12 cellular contexts compared by ENCODE assay signal in genomic region chr1:243312962-243313634, GRCh38. TPM values are rescaled to one million over a fixed set of nuclear protein-coding genes. Genes with fewer than 3 reads are reported as not detected.
DNase-seq lines count a peak whose midpoint lies in the region; ATAC-seq and TF ChIP-seq lines count a peak whose summit lies in the region.
"Had no signal": no experiment of that assay in that cellular context is flagged by ENCODE, and none has a peak within 500 bp of the region (broad histone marks: within the 10 kb centered on the region; RNA-seq: fewer than 3 reads in every experiment).

No MANE protein-coding gene starts in this region.

- TF ChIP-seq RAD21 in SK-N-SH (IDR thresholded peaks at IDR 0.05; ENCODE audit: low read length) = no peak

- intact Hi-C loops in sciatic nerve (cut with DNase I) = no loop called here

- H3K9me2 ChIP-seq in SK-N-SH = no peaks in the 10 kb centered on the region

- H3K4me3 ChIP-seq in SK-N-MC (no peak overlapping the region), endodermal cell (ENCODE audit: low read length) (no peak overlapping the region), SK-N-SH (ENCODE audit: low read depth in 2 of 2, low read length in 1 of 2) (no peak overlapping the region)
- H3K4me3 ChIP-seq: stomach had no signal

- H3K4me1 ChIP-seq in endodermal cell (ENCODE audit: control insufficient read depth, insufficient read depth, low read length) = peaks cover 5% of the 10 kb centered on the region
- H3K4me1 ChIP-seq in SK-N-SH (ENCODE audit: control insufficient read depth in 1 of 2, insufficient read depth in 2 of 2, low read depth in 1 of 2, low read length in 1 of 2) = peaks cover 0 to 3% of the 10 kb centered on the region in 2 experiments; a peak in 1 of 4 replicates

- peaks cover 7% of the 10 kb centered on the region for H3K36me3 Mint-ChIP-seq in endodermal cell (ENCODE audit: low read depth)
- peaks cover 6 to 63% (median 23%) of the 10 kb centered on the region in 3 donors for H3K36me3 Mint-ChIP-seq in naive thymus-derived CD8-positive, alpha-beta T cell

- H3K36me3 ChIP-seq in SK-N-MC (ENCODE audit: insufficient read depth, low read length) (peaks cover 9% of the 10 kb centered on the region), endodermal cell (ENCODE audit: control insufficient read depth, insufficient read depth, low read length) (no peaks in the 10 kb centered on the region), SK-N-SH (replicated peaks in 1 of 2; ENCODE audit: control insufficient read depth in 1 of 2, insufficient read depth in 2 of 2, low read length in 1 of 2) (peaks cover 35 to 55% of the 10 kb centered on the region in 2 experiments)

- H3K27me3 ChIP-seq in endodermal cell (ENCODE audit: control insufficient read depth, insufficient read depth, low read length, poor library complexity, severe bottlenecking) (no peaks in the 10 kb centered on the region), SK-N-SH (ENCODE audit: insufficient read depth) (no peaks in the 10 kb centered on the region)
- H3K27me3 ChIP-seq: stomach had no signal

- no peaks in the 10 kb centered on the region for H4K20me1 ChIP-seq in SK-N-SH (ENCODE audit: insufficient read depth)

- H3K27me3 Mint-ChIP-seq in endodermal cell (ENCODE audit: insufficient read depth) = no peaks in the 10 kb centered on the region
- no peaks in the 10 kb centered on the region for H3K27me3 Mint-ChIP-seq in naive thymus-derived CD8-positive, alpha-beta T cell
- H3K27me3 Mint-ChIP-seq: effector memory CD8-positive, alpha-beta T cell had no signal

- no peak overlapping the region for H3K27ac Mint-ChIP-seq in endodermal cell
- peak overlapping the region in 2 of 10 donors; percentile 46 to 66 for H3K27ac Mint-ChIP-seq in naive thymus-derived CD8-positive, alpha-beta T cell
- H3K27ac Mint-ChIP-seq: WTC11 had no signal

- H3K9me3 Mint-ChIP-seq in endodermal cell = no peaks in the 10 kb centered on the region
- no peaks in the 10 kb centered on the region for H3K9me3 Mint-ChIP-seq in naive thymus-derived CD8-positive, alpha-beta T cell
- H3K9me3 Mint-ChIP-seq: effector memory CD8-positive, alpha-beta T cell had no signal

- H3K27ac ChIP-seq in SK-N-MC (peak overlapping the region; percentile 54), endodermal cell (ENCODE audit: low read depth, low read length) (no peak overlapping the region), SK-N-SH (ENCODE audit: low read depth in 2 of 2, low read length in 1 of 2) (no peak overlapping the region)

- no peaks in the 10 kb centered on the region; the same call in none of the 2 replicates for H3K79me2 ChIP-seq in SK-N-SH (ENCODE audit: insufficient read depth)

- H2AFZ ChIP-seq in SK-N-SH (ENCODE audit: low read depth) = no peak overlapping the region

- H3K4me1 Mint-ChIP-seq in endodermal cell = peaks cover 11% of the 10 kb centered on the region
- peaks cover 0 to 8% (median 1%) of the 10 kb centered on the region in 4 donors for H3K4me1 Mint-ChIP-seq in naive thymus-derived CD8-positive, alpha-beta T cell

- no peak overlapping the region for H3K4me2 ChIP-seq in SK-N-SH

- H3K9ac ChIP-seq in SK-N-MC (ENCODE audit: insufficient read length) (no peak overlapping the region), endodermal cell (ENCODE audit: extremely low read depth, low read length, poor library complexity, severe bottlenecking) (no peak overlapping the region), SK-N-SH (no peak overlapping the region)

- TF ChIP-seq EP300 in SK-N-SH (IDR thresholded peaks at IDR 0.05; ENCODE audit: borderline replicate concordance in 1 of 2, low read depth in 1 of 2, low read length in 1 of 2) = no peak

- ATAC-seq in GM18907 (IDR thresholded peaks at IDR 0.05; ENCODE audit: unreplicated experiment) = peak; percentile 43
- ATAC-seq in HG02798 (IDR thresholded peaks at IDR 0.05; ENCODE audit: poor library complexity, unreplicated experiment) = peak; percentile 28
- peak; percentile 67 for ATAC-seq in sciatic nerve
- no peak for ATAC-seq in naive thymus-derived CD8-positive, alpha-beta T cell
- ATAC-seq: effector memory CD8-positive, alpha-beta T cell; WTC11 had no signal

- H3K9me3 ChIP-seq in SK-N-MC (ENCODE audit: low read depth, low read length) (no peaks in the 10 kb centered on the region), endodermal cell (ENCODE audit: control insufficient read depth, low read length) (no peaks in the 10 kb centered on the region), SK-N-SH (no peaks in the 10 kb centered on the region)
- H3K9me3 ChIP-seq: stomach had no signal

- POLR2A ChIA-PET in naive thymus-derived CD8-positive, alpha-beta T cell (lab: Charles Lee) = interaction anchor here (0.8 kb wide), 1 partner anchor 59 kb away, joined by 3 read pairs; no protein-coding TSS in a partner anchor
- POLR2A ChIA-PET in SK-N-SH (lab: Yijun Ruan, JAX) = no interaction called here

- DNase-seq in SK-N-MC (ENCODE audit: low read depth, low spot score) (no peak), sciatic nerve (ENCODE audit: low spot score) (no peak), endodermal cell (no peak), amygdala (lab: John Stamatoyannopoulos, UW) (no peak), SK-N-SH (no peak)
- no peak for DNase-seq in naive thymus-derived CD8-positive, alpha-beta T cell
- DNase-seq: effector memory CD8-positive, alpha-beta T cell; NCI-H1417; stomach had no signal

- no peak for TF ChIP-seq CTCF in endodermal cell (conservative IDR thresholded peaks at IDR 0.05)
- TF ChIP-seq CTCF in SK-N-SH (IDR thresholded peaks at IDR 0.05) = no peak

- no peak overlapping the region for H3K4me3 Mint-ChIP-seq in endodermal cell
- no peak overlapping the region for H3K4me3 Mint-ChIP-seq in naive thymus-derived CD8-positive, alpha-beta T cell
- H3K4me3 Mint-ChIP-seq: effector memory CD8-positive, alpha-beta T cell; WTC11 had no signal

- 96 to 100% methylated on average over 4 of the region's 5 CpGs for WGBS in endodermal cell (ENCODE audit: insufficient coverage in 1 of 2, insufficient read length in 1 of 2), 2 experiments
- WGBS in SK-N-SH (ENCODE audit: low lambda C conversion rate) = 93% methylated on average over 5 of the region's 5 CpGs

- no peaks in the 10 kb centered on the region for H3F3A ChIP-seq in SK-N-SH (replicated peaks; ENCODE audit: insufficient read depth)

- CTCF ChIA-PET in SK-N-SH (lab: Yijun Ruan, JAX) = interaction anchor here (1.8 kb wide), 1 partner anchor 986 kb away, joined by 5 read pairs; no protein-coding TSS in a partner anchor

TF ChIP-seq in SK-N-SH, 30 proteins besides CTCF, POLR2A, EP300 and RAD21:
- no peak for TF ChIP-seq RCOR1 (IDR thresholded peaks at IDR 0.05; ENCODE audit: low read length)
- TF ChIP-seq TEAD4 (IDR thresholded peaks at IDR 0.05; ENCODE audit: borderline replicate concordance, insufficient read depth) = no peak
- no peak for TF ChIP-seq FOXJ3 (CRISPR knock-in tag; IDR thresholded peaks at IDR 0.05)
- no peak for TF ChIP-seq POLR2AphosphoS5 (IDR thresholded peaks at IDR 0.05; ENCODE audit: low read depth, low read length)
- no peak for TF ChIP-seq USF2 (IDR thresholded peaks at IDR 0.05; ENCODE audit: borderline replicate concordance, low read depth, low read length)
- no peak for TF ChIP-seq USF1 (IDR thresholded peaks at IDR 0.05; ENCODE audit: borderline replicate concordance, low read depth)
- TF ChIP-seq GABPA (IDR thresholded peaks at IDR 0.05; ENCODE audit: low read depth) = no peak
- no peak for TF ChIP-seq NRF1 (IDR thresholded peaks at IDR 0.05; ENCODE audit: low read depth, low read length)
- TF ChIP-seq ELF1 (IDR thresholded peaks at IDR 0.05) = no peak
- no peak for TF ChIP-seq NFIC (IDR thresholded peaks at IDR 0.05; ENCODE audit: borderline replicate concordance)
- TF ChIP-seq TCF12 (IDR thresholded peaks at IDR 0.05) = no peak

RNA-seq across cellular contexts. Expression of gene SDCCAG8, which starts 57.3 kb away (rescaled TPM):
- 70.4 TPM for total RNA-seq in sciatic nerve
- total RNA-seq in endodermal cell = 10 to 100 TPM; 19.8 to 27.5 TPM
- polyA plus RNA-seq in endodermal cell (2013, experiment 1 of 2) = 14.3 TPM
- 16.5 TPM for polyA plus RNA-seq in endodermal cell (2013, experiment 2 of 2)
- 10 to 100 TPM; 36.9 to 43.5 TPM for total RNA-seq in naive thymus-derived CD8-positive, alpha-beta T cell
- 10 to 100 TPM; 26.1 to 32.1 (median 29.2) TPM for polyA plus RNA-seq in naive thymus-derived CD8-positive, alpha-beta T cell
- 22.7 and 26.7 TPM in 2 replicates for polyA plus RNA-seq in SK-N-SH (2012; rRNA removed)
- 31.4 and 34.9 TPM in 2 replicates for polyA plus RNA-seq in SK-N-SH (2012; cell fraction: cytosol; rRNA removed)
- polyA plus RNA-seq in SK-N-SH (2012; cell fraction: nucleus; rRNA removed) = 39.2 and 50.7 TPM in 2 replicates

RNA-seq across cellular contexts. Expression of gene CEP170, which starts 58.0 kb away (rescaled TPM):
- total RNA-seq in sciatic nerve (127 TPM), endodermal cell (10 to 100 TPM; 85.7 to 99.8 TPM)
- polyA plus RNA-seq in endodermal cell (2013, experiment 1 of 2) = 81.7 TPM
- 83.0 TPM for polyA plus RNA-seq in endodermal cell (2013, experiment 2 of 2)
- 10 to 100 TPM; 44.5 to 48.6 TPM for total RNA-seq in naive thymus-derived CD8-positive, alpha-beta T cell
- 10 to 100 TPM in 2 of 3 donors, 1 to 10 TPM in 1; 6.8 to 11.3 (median 10.3) TPM for polyA plus RNA-seq in naive thymus-derived CD8-positive, alpha-beta T cell
- 67.2 and 76.6 TPM in 2 replicates for polyA plus RNA-seq in SK-N-SH (2012; rRNA removed)
- 64.6 and 69.6 TPM in 2 replicates for polyA plus RNA-seq in SK-N-SH (2012; cell fraction: cytosol; rRNA removed)
- polyA plus RNA-seq in SK-N-SH (2012; cell fraction: nucleus; rRNA removed) = 100 and 203 TPM in 2 replicates

Comparison
In these comparisons a context has a peak if more than half of its experiments do, and no peak if none do; other contexts are left out.
1. ATAC-seq: peak in GM18907 (single experiment), HG02798 (single experiment) and sciatic nerve (single experiment); none in naive thymus-derived CD8-positive, alpha-beta T cell (0 of 2).